In the genomic region with DNA sequence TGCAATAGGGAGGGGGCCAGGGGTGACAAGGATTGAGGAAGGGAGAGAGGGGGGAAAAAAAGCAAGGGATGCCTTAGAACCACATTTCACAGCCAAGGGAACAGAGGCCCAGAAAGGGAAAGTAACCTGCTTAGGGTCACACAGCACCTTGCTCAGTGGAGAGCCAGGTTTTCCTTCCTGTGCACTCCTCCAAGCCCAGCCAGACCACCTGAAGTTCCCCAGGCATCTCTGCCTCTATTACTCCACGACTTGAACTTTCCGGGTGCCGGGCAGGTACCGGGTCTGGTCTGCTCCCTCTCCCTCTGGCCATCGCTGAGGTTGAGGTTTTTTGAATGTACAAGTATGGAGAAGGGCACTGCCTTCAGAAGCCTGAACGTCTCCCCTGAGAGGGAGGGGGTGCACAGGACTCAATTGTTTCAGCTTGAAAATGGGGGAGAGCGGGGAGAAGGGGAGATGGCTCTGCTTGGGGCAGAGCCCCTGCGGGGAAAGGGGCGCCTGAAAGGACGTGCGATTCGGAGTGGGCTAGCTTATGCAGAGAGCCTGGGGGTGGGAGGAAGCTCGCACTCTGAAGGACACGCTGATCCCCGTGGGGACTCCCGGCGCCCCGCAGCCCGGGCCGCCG, we compare ENCODE assay signal across 8 cellular contexts. TPM values are rescaled to one million over a fixed set of nuclear protein-coding genes. Genes with fewer than 3 reads are reported as not detected.
DNase-seq lines count a peak whose midpoint lies in the region; ATAC-seq, FAIRE-seq and TF ChIP-seq lines count a peak whose summit lies in the region.

No MANE protein-coding gene starts in this region.

- DNase-seq in heart left ventricle (no peak), left ventricle myocardium superior (no peak), astrocyte (ENCODE audit: low read depth) (no peak), lung (ENCODE audit: low spot score) (no peak), amniotic stem cell (lab: John Stamatoyannopoulos, UW) (no peak)
- no peak for DNase-seq in stimulated activated CD4-positive, alpha-beta T cell treated with anti-CD3 and anti-CD28 coated beads, Interleukin-2, amount 100 ng/mL, for 24 hours

- peaks cover 49% of the 10 kb centered on the region for H3K4me1 Mint-ChIP-seq in astrocyte (ENCODE audit: low read depth, unreplicated experiment)

- intact Hi-C loops in heart left ventricle (cut with DNase I) = loop anchor here in 1 of 10 donors (1.0 kb wide), 1 partner anchor 7 kb away; no protein-coding TSS in a partner anchor
- intact Hi-C loops in left ventricle myocardium superior (cut with micrococcal nuclease) = no loop called here

- no peaks in the 10 kb centered on the region for H3K9me3 Mint-ChIP-seq in astrocyte (ENCODE audit: unreplicated experiment)

- peak overlapping the region; percentile 90 for H3K27ac Mint-ChIP-seq in astrocyte (ENCODE audit: unreplicated experiment)

- H3K36me3 ChIP-seq in heart left ventricle (peaks cover 0 to 19% (median 10%) of the 10 kb centered on the region in 9 donors), astrocyte (ENCODE audit: insufficient read depth, low read length) (peaks cover 4% of the 10 kb centered on the region), lung (ENCODE audit: control insufficient read depth in 2 of 2, insufficient read depth in 2 of 2, low read length in 2 of 2) (peaks cover 0 to 7% of the 10 kb centered on the region in 2 donors)

- peaks cover 37% of the 10 kb centered on the region for H4K20me1 ChIP-seq in astrocyte (ENCODE audit: insufficient read depth, low read length)

- H3K27me3 ChIP-seq in heart left ventricle (no peaks in the 10 kb centered on the region), astrocyte (ENCODE audit: insufficient read depth, low read length) (no peaks in the 10 kb centered on the region), lung (ENCODE audit: control insufficient read depth, insufficient read depth) (no peaks in the 10 kb centered on the region)

- H3K4me3 Mint-ChIP-seq in astrocyte (ENCODE audit: unreplicated experiment) = peak overlapping the region; percentile 99

- peak overlapping the region; percentile 100 for H3K9ac ChIP-seq in astrocyte (ENCODE audit: low read length)

- TF ChIP-seq POLR2A in heart left ventricle (IDR thresholded peaks at IDR 0.05) = no peak

- peaks cover 49% of the 10 kb centered on the region for H3K79me2 ChIP-seq in astrocyte (ENCODE audit: insufficient read depth, low read length)

- peak overlapping the region; percentile 93 to 100 (median 99) for H3K27ac ChIP-seq in heart left ventricle
- H3K27ac ChIP-seq in astrocyte (ENCODE audit: low read depth, low read length) = peak overlapping the region; percentile 99
- peak overlapping the region; percentile 88 to 90 for H3K27ac ChIP-seq in lung (ENCODE audit: low read depth in 1 of 2, low read length in 1 of 2)

- H3K4me3 ChIP-seq in heart left ventricle (peak overlapping the region; percentile 46 to 98 (median 86)), astrocyte (ENCODE audit: insufficient read depth, low read depth, low read length) (peak overlapping the region; percentile 95), lung (peak overlapping the region; percentile 17)

- no peaks in the 10 kb centered on the region for H3K9me3 ChIP-seq in heart left ventricle
- H3K9me3 ChIP-seq in astrocyte (ENCODE audit: insufficient read depth, low read depth, low read length) = no peaks in the 10 kb centered on the region
- H3K9me3 ChIP-seq in lung (ENCODE audit: control insufficient read depth in 2 of 2, insufficient read depth in 1 of 2, low read length in 1 of 2) = no peaks in the 10 kb centered on the region

- FAIRE-seq in astrocyte (lab: Jason Lieb, UNC) = no peak

- H3K27me3 Mint-ChIP-seq in astrocyte (ENCODE audit: low read depth, unreplicated experiment) = no peaks in the 10 kb centered on the region

- 17 to 23% (median 19%) methylated on average over 18 to 21 of the region's 21 CpGs for WGBS in heart left ventricle, 4 donors
- WGBS in lung, 2 donors = 18% methylated on average over 17 to 21 of the region's 21 CpGs

- H2AFZ ChIP-seq in astrocyte (ENCODE audit: low read depth, low read length) = peak overlapping the region; percentile 19

- H3K36me3 Mint-ChIP-seq in astrocyte (ENCODE audit: low read depth, unreplicated experiment) = peaks cover 13% of the 10 kb centered on the region

- TF ChIP-seq CTCF in heart left ventricle (IDR thresholded peaks at IDR 0.05) (no peak), astrocyte (IDR thresholded peaks at IDR 0.05; ENCODE audit: insufficient read depth, low read depth, low read length) (no peak), lung (IDR thresholded peaks at IDR 0.05; ENCODE audit: control extremely low read depth, extremely low read depth) (no peak)

- ATAC-seq in heart left ventricle (no peak), left ventricle myocardium superior (no peak), lung (ENCODE audit: insufficient read depth, low FRiP score) (no peak), GM18907 (IDR thresholded peaks at IDR 0.05; ENCODE audit: unreplicated experiment) (no peak), HG02885 (IDR thresholded peaks at IDR 0.05; ENCODE audit: poor library complexity, unreplicated experiment) (no peak)

- H3K4me2 ChIP-seq in astrocyte (ENCODE audit: low read length) = peak overlapping the region; percentile 100

- H3K4me1 ChIP-seq in heart left ventricle (peaks cover 11 to 85% (median 67%) of the 10 kb centered on the region in 12 donors), astrocyte (ENCODE audit: insufficient read depth, low read length) (peaks cover 64% of the 10 kb centered on the region), lung (ENCODE audit: control insufficient read depth in 2 of 2, insufficient read depth in 2 of 2, low read length in 2 of 2) (peaks cover 12 to 46% of the 10 kb centered on the region in 2 donors)

RNA-seq across cellular contexts. Expression of a gene that starts 0.5 kb away (rescaled TPM):
- total RNA-seq in heart left ventricle = 100 to 1,000 TPM in 3 of 9 donors, 10 to 100 TPM in 6; 35.7 to 211 (median 71.8) TPM
- polyA plus RNA-seq in heart left ventricle = 100 to 1,000 TPM in 1 of 2 donors, 10 to 100 TPM in 1; 32.5 to 190 TPM
- total RNA-seq in left ventricle myocardium superior = 58.5 TPM
- total RNA-seq in astrocyte = 768 and 923 TPM in 2 replicates
- total RNA-seq in lung = 100 to 1,000 TPM; 234 to 585 TPM
- polyA plus RNA-seq in lung = 100 to 1,000 TPM; 112 to 340 TPM

RNA-seq across cellular contexts. Expression of a gene that starts 35.8 kb away (rescaled TPM):
- total RNA-seq in heart left ventricle = 10 to 100 TPM in 2 of 9 donors, 1 to 10 TPM in 7; 2.0 to 12.5 (median 5.1) TPM
- 1 to 10 TPM; 4.0 to 4.8 TPM for polyA plus RNA-seq in heart left ventricle
- total RNA-seq in left ventricle myocardium superior = 8.4 TPM
- 6.7 and 9.4 TPM in 2 replicates for total RNA-seq in astrocyte
- total RNA-seq in lung = 10 to 100 TPM; 15.9 to 24.7 TPM
- polyA plus RNA-seq in lung = 1 to 10 TPM; 6.2 to 8.2 TPM

Comparison
In these comparisons a context has a peak if more than half of its experiments do, and no peak if none do; other contexts are left out.
1. H3K4me3 ChIP-seq: peak in every context shown above with its lines; median percentile 95 in astrocyte; 86 in heart left ventricle; 17 in lung.